In genomic region chr17:48595107-48595999, GRCh38 we compare ENCODE assay signal across 17 cellular contexts. TPM values are rescaled to one million over a fixed set of nuclear protein-coding genes. Genes with fewer than 3 reads are reported as not detected.
DNase-seq lines count a peak whose midpoint lies in the region; ATAC-seq and TF ChIP-seq lines count a peak whose summit lies in the region.
"Had no signal": no experiment of that assay in that cellular context is flagged by ENCODE, and none has a peak within 500 bp of the region (broad histone marks: within the 10 kb centered on the region; RNA-seq: fewer than 3 reads in every experiment).

No MANE protein-coding gene starts in this region.

- H3K36me3 Mint-ChIP-seq in IgD-negative memory B cell (no peaks in the 10 kb centered on the region), neural crest cell (ENCODE audit: low read depth) (peaks cover 18% of the 10 kb centered on the region)
- H3K36me3 Mint-ChIP-seq: activated naive CD8-positive, alpha-beta T cell treated with anti-CD3 and anti-CD28 coated beads, Interleukin-2, amount 10 ng/mL, durations not matched to agents 7 days and 5 days had no signal

- no peak for DNase-seq in AG10803 (ENCODE audit: low read depth)
- DNase-seq in fibroblast of lung (ENCODE audit: low read depth in 2 of 2) = peak in 1 of 2 donors; percentile 41
- DNase-seq in neural crest cell (ENCODE audit: low read depth, low spot score) = no peak
- no peak for DNase-seq in central memory CD4-positive, alpha-beta T cell
- no peak for DNase-seq in NCI-H2227 (lab: John Stamatoyannopoulos, UW; ENCODE audit: unreplicated experiment)
- DNase-seq: MV-4-11, NCI-H2107, NCI-H774, pancreas, uterus had no signal

- no peak overlapping the region for H2AFZ ChIP-seq in fibroblast of lung (ENCODE audit: low read length)

- H3K27me3 Mint-ChIP-seq in IgD-negative memory B cell = peaks cover 79% of the 10 kb centered on the region
- peaks cover 100% of the 10 kb centered on the region for H3K27me3 Mint-ChIP-seq in neural crest cell (ENCODE audit: low read depth)

- no peak for TF ChIP-seq CTCF in AG10803 (conservative IDR thresholded peaks at IDR 0.05; ENCODE audit: low read length)
- TF ChIP-seq CTCF in fibroblast of lung (conservative IDR thresholded peaks at IDR 0.05 in 1 of 2, IDR thresholded peaks at IDR 0.05 in 1 of 2; ENCODE audit: low read depth in 1 of 2, low read length in 2 of 2) = no peak
- TF ChIP-seq CTCF in neural crest cell (conservative IDR thresholded peaks at IDR 0.05) = no peak

- H4K20me1 ChIP-seq in fibroblast of lung (ENCODE audit: control insufficient read depth, extremely low read depth, insufficient read depth, low read length) = no peaks in the 10 kb centered on the region

- peaks cover 4% of the 10 kb centered on the region for H3K36me3 ChIP-seq in fibroblast of lung (ENCODE audit: control insufficient read depth, insufficient read depth, low read length)
- H3K36me3 ChIP-seq: esophagus muscularis mucosa, pancreas, uterus had no signal

- H3K4me3 ChIP-seq in AG10803 (ENCODE audit: low read length) = peak overlapping the region; percentile 82
- peak overlapping the region; percentile 83 to 93 (median 88) for H3K4me3 ChIP-seq in fibroblast of lung (replicated peaks in 1 of 4; ENCODE audit: control extremely low read depth in 1 of 4, insufficient read depth in 1 of 4, low read depth in 3 of 4, low read length in 4 of 4)
- H3K4me3 ChIP-seq: uterus had no signal

- ATAC-seq in HG03354 (IDR thresholded peaks at IDR 0.05; ENCODE audit: poor library complexity, severe bottlenecking, unreplicated experiment) = no peak
- ATAC-seq in GM18867 (IDR thresholded peaks at IDR 0.05; ENCODE audit: unreplicated experiment) = no peak
- ATAC-seq: pancreas had no signal

- H3K4me1 Mint-ChIP-seq in IgD-negative memory B cell (peaks cover 15 to 26% (median 20%) of the 10 kb centered on the region in 3 donors), neural crest cell (peaks cover 16% of the 10 kb centered on the region)

- peaks cover 97% of the 10 kb centered on the region for H3K79me2 ChIP-seq in fibroblast of lung (ENCODE audit: control insufficient read depth, insufficient read depth, low read length)

- H3K4me3 Mint-ChIP-seq in IgD-negative memory B cell = peak overlapping the region in 2 of 4 donors; percentile 20 to 45
- H3K4me3 Mint-ChIP-seq in neural crest cell = peak overlapping the region; percentile 81

- H3K4me2 ChIP-seq in fibroblast of lung (ENCODE audit: extremely low read depth, insufficient read depth, low read length) = peak overlapping the region; percentile 95

- H3K4me1 ChIP-seq in fibroblast of lung (ENCODE audit: control insufficient read depth, extremely low read depth, insufficient read depth, low read length) = peaks cover 4% of the 10 kb centered on the region

- H3K27ac Mint-ChIP-seq in IgD-negative memory B cell = peak overlapping the region; percentile 10 to 71 (median 43)
- peak overlapping the region; percentile 66 for H3K27ac Mint-ChIP-seq in neural crest cell (ENCODE audit: unreplicated experiment)
- H3K27ac Mint-ChIP-seq: activated CD8-positive, alpha-beta T cell treated with anti-CD3 and anti-CD28 coated beads for 36 hours; activated naive CD8-positive, alpha-beta T cell treated with anti-CD3 and anti-CD28 coated beads, Interleukin-2, amount 10 ng/mL, durations not matched to agents 7 days and 5 days had no signal

- H3K9me3 ChIP-seq in fibroblast of lung (ENCODE audit: control insufficient read depth, insufficient read depth, low read depth, low read length) = no peaks in the 10 kb centered on the region
- H3K9me3 ChIP-seq: esophagus muscularis mucosa, pancreas, uterus had no signal

- no peaks in the 10 kb centered on the region for H3K27me3 ChIP-seq in fibroblast of lung (ENCODE audit: control insufficient read depth, insufficient read depth, low read length)

- H3K9ac ChIP-seq in fibroblast of lung (ENCODE audit: insufficient read depth, low read length) = peak overlapping the region; percentile 83

- peaks cover 0 to 2% (median 0%) of the 10 kb centered on the region in 3 donors for H3K9me3 Mint-ChIP-seq in IgD-negative memory B cell
- no peaks in the 10 kb centered on the region for H3K9me3 Mint-ChIP-seq in neural crest cell
- H3K9me3 Mint-ChIP-seq: activated CD8-positive, alpha-beta T cell treated with anti-CD3 and anti-CD28 coated beads for 36 hours; activated naive CD8-positive, alpha-beta T cell treated with anti-CD3 and anti-CD28 coated beads, Interleukin-2, amount 10 ng/mL, durations not matched to agents 7 days and 5 days had no signal

- peak overlapping the region; percentile 92 for H3K27ac ChIP-seq in fibroblast of lung (ENCODE audit: insufficient read depth, low read length)
- H3K27ac ChIP-seq: pancreas, uterus had no signal

RNA-seq across cellular contexts. Expression of gene HOXB5, which starts 1.8 kb away (rescaled TPM):
- polyA plus RNA-seq in IgD-negative memory B cell = not detected
- total RNA-seq in fibroblast of lung = 1.0 and 2.1 TPM in 2 replicates
- 9.4 and 17.2 TPM in 2 replicates for polyA plus RNA-seq in fibroblast of lung
- 24.6 and 41.8 TPM in 2 replicates for polyA plus RNA-seq in fibroblast of lung (2012)
- polyA minus RNA-seq in fibroblast of lung (ENCODE audit: low replicate concordance) = 3.8 and 5.5 TPM in 2 replicates
- 2.3 and 2.6 TPM in 2 replicates for total RNA-seq in neural crest cell
- total RNA-seq: activated CD8-positive, alpha-beta T cell treated with anti-CD3 and anti-CD28 coated beads for 36 hours; activated naive CD8-positive, alpha-beta T cell treated with anti-CD3 and anti-CD28 coated beads, Interleukin-2, amount 10 ng/mL, durations not matched to agents 7 days and 5 days; lung microvascular endothelial cell had no signal

RNA-seq across cellular contexts. Expression of gene HOXB3, which starts 5.3 kb away (rescaled TPM):
- polyA plus RNA-seq in IgD-negative memory B cell (0.34 TPM), fibroblast of lung (15.7 and 19.5 TPM in 2 replicates)
- total RNA-seq in fibroblast of lung (15.7 and 28.6 TPM in 2 replicates), neural crest cell (21.9 and 22.8 TPM in 2 replicates)
- polyA plus RNA-seq in fibroblast of lung (2012) = 20.9 and 25.3 TPM in 2 replicates
- polyA minus RNA-seq in fibroblast of lung (ENCODE audit: low replicate concordance) = 3.5 and 4.9 TPM in 2 replicates

RNA-seq across cellular contexts. Expression of gene HOXB6, which starts 9.4 kb away (rescaled TPM):
- polyA plus RNA-seq in IgD-negative memory B cell (not detected), fibroblast of lung (28.9 and 42.1 TPM in 2 replicates)
- total RNA-seq in fibroblast of lung (10.5 and 16.2 TPM in 2 replicates), neural crest cell (9.6 and 11.5 TPM in 2 replicates)
- 36.4 and 58.8 TPM in 2 replicates for polyA plus RNA-seq in fibroblast of lung (2012)
- polyA minus RNA-seq in fibroblast of lung (ENCODE audit: low replicate concordance) = 33.2 and 59.3 TPM in 2 replicates
- total RNA-seq: activated CD8-positive, alpha-beta T cell treated with anti-CD3 and anti-CD28 coated beads for 36 hours; activated naive CD8-positive, alpha-beta T cell treated with anti-CD3 and anti-CD28 coated beads, Interleukin-2, amount 10 ng/mL, durations not matched to agents 7 days and 5 days had no signal

RNA-seq across cellular contexts. Expression of gene HOXB7, which starts 15.5 kb away (rescaled TPM):
- polyA plus RNA-seq in IgD-negative memory B cell (not detected), fibroblast of lung (11.8 and 12.7 TPM in 2 replicates)
- total RNA-seq in fibroblast of lung (6.4 and 7.4 TPM in 2 replicates), neural crest cell (8.5 and 11.4 TPM in 2 replicates)
- polyA plus RNA-seq in fibroblast of lung (2012) = 14.5 and 15.9 TPM in 2 replicates
- 2.6 and 3.3 TPM in 2 replicates for polyA minus RNA-seq in fibroblast of lung (ENCODE audit: low replicate concordance)

RNA-seq across cellular contexts. Expression of gene HOXB4, which starts 17.2 kb away (rescaled TPM):
- polyA plus RNA-seq in IgD-negative memory B cell = 0.14 TPM
- 6.2 and 8.9 TPM in 2 replicates for total RNA-seq in fibroblast of lung
- polyA plus RNA-seq in fibroblast of lung = 3.4 and 3.8 TPM in 2 replicates
- 4.5 and 5.6 TPM in 2 replicates for polyA plus RNA-seq in fibroblast of lung (2012)
- 3.8 and 5.0 TPM in 2 replicates for polyA minus RNA-seq in fibroblast of lung (ENCODE audit: low replicate concordance)
- total RNA-seq in neural crest cell = 4.4 and 5.0 TPM in 2 replicates
